ENCODE assay signal across 9 cellular contexts in the genomic region with DNA sequence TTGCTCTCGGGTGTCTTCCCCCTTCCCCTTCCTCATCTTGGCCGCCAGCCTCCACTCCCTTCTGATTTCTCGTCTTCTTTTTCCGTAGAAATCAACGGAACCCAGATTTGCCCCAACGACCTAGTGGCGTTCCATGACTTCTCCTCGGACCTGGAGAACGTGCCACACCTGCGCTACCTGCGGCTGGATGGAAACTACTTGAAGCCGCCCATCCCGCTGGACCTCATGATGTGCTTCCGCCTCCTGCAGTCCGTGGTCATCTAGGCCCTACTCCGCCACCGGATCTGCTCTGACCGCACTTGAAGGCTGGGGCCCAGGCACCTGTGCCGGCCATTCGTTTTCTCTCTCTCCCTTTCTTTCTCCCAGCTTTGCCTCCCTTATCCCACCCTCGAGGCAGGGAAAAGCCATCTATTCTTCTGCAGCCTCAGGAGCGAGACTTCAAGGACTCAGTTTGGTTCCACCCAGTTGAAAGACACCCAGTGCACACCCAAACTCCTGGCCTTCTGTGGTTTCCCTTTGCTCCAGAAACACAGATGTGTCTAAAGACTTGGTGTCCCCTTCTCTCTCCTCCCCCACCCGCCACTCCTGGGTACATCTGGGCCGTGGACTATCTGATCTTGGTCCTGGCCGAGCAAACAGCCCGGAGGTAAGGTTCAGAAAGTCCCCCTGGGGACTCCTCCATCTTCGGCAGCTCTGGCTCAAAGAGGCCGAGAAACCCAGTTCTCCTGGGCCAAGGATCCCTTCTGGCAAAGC. TPM values are rescaled to one million over a fixed set of nuclear protein-coding genes. Genes with fewer than 3 reads are reported as not detected.
DNase-seq lines count a peak whose midpoint lies in the region; ATAC-seq and TF ChIP-seq lines count a peak whose summit lies in the region.
"Had no signal": no experiment of that assay in that cellular context is flagged by ENCODE, and none has a peak within 500 bp of the region (broad histone marks: within the 10 kb centered on the region; RNA-seq: fewer than 3 reads in every experiment).

No MANE protein-coding gene starts in this region.

- no peak overlapping the region for H3K27ac Mint-ChIP-seq in dendritic cell treated with granulocyte-macrophage colony-stimulating factor and Interleukin-4, amounts not matched to agents 40 ng/mL and 50 ng/mL, for 4 days
- peak overlapping the region in 6 of 10 donors; percentile 31 to 89 (median 64) for H3K27ac Mint-ChIP-seq in naive thymus-derived CD8-positive, alpha-beta T cell

- TF ChIP-seq CTCF in A673 (conservative IDR thresholded peaks at IDR 0.05; ENCODE audit: low read depth, low read length) (no peak), MM.1S (IDR thresholded peaks at IDR 0.05; ENCODE audit: low read length) (no peak)

- peaks cover 7% of the 10 kb centered on the region for H3K27me3 Mint-ChIP-seq in dendritic cell treated with granulocyte-macrophage colony-stimulating factor and Interleukin-4, amounts not matched to agents 40 ng/mL and 50 ng/mL, for 4 days
- no peaks in the 10 kb centered on the region for H3K27me3 Mint-ChIP-seq in naive thymus-derived CD8-positive, alpha-beta T cell

- peak overlapping the region; percentile 91 for H2AFZ ChIP-seq in MM.1S (ENCODE audit: low read length)

- H3K4me3 ChIP-seq in A673 (ENCODE audit: low read depth, low read length, poor library complexity, severe bottlenecking) = peak overlapping the region; percentile 48
- H3K4me3 ChIP-seq in MM.1S (ENCODE audit: low read length) = peak overlapping the region; percentile 66

- peak overlapping the region; percentile 85 for H3K4me2 ChIP-seq in MM.1S (ENCODE audit: low read depth, low read length)

- no peak for ATAC-seq in naive thymus-derived CD8-positive, alpha-beta T cell

- H3K36me3 Mint-ChIP-seq in dendritic cell treated with granulocyte-macrophage colony-stimulating factor and Interleukin-4, amounts not matched to agents 40 ng/mL and 50 ng/mL, for 4 days (ENCODE audit: low read depth) = no peaks in the 10 kb centered on the region
- no peaks in the 10 kb centered on the region for H3K36me3 Mint-ChIP-seq in naive thymus-derived CD8-positive, alpha-beta T cell

- no peaks in the 10 kb centered on the region for H3K9me2 ChIP-seq in MM.1S (replicated peaks; ENCODE audit: insufficient read depth, low read length)

- H3K27ac ChIP-seq in A673 (ENCODE audit: low read depth, low read length, poor library complexity, severe bottlenecking) = peak overlapping the region; percentile 53
- H3K27ac ChIP-seq in MM.1S (ENCODE audit: low read length) = no peak overlapping the region

- BruUV-seq in A673 (replicated peaks; lab: Mats Ljungman, UMichigan) = no TSS peak

- POLR2A ChIA-PET in A673 (lab: Charles Lee; ENCODE audit: low non-redundant PET) = no interaction called here
- POLR2A ChIA-PET in naive thymus-derived CD8-positive, alpha-beta T cell (lab: Charles Lee) = interaction anchor here (1.0 kb wide), 1 partner anchor 220 kb away, joined by 4 read pairs; no protein-coding TSS in a partner anchor

- CTCF ChIA-PET in A673 (lab: Charles Lee) = interaction anchor here (1.9 kb wide), 1 partner anchor 219 kb away, joined by 8 read pairs; no protein-coding TSS in a partner anchor

- H3K4me3 Mint-ChIP-seq in dendritic cell treated with granulocyte-macrophage colony-stimulating factor and Interleukin-4, amounts not matched to agents 40 ng/mL and 50 ng/mL, for 4 days = peak overlapping the region; percentile 73
- peak overlapping the region; percentile 69 to 87 (median 77) for H3K4me3 Mint-ChIP-seq in naive thymus-derived CD8-positive, alpha-beta T cell

- H3K36me3 ChIP-seq in A673 (ENCODE audit: insufficient read depth, low read length, poor library complexity, severe bottlenecking) (no peaks in the 10 kb centered on the region), MM.1S (replicated peaks; ENCODE audit: insufficient read depth, low read length) (no peaks in the 10 kb centered on the region)

- H3K27me3 ChIP-seq in A673 (replicated peaks; ENCODE audit: insufficient read depth, low read depth, low read length, poor library complexity) (no peaks in the 10 kb centered on the region), MM.1S (replicated peaks; ENCODE audit: insufficient read depth, low read length) (no peaks in the 10 kb centered on the region)

- H3K4me1 ChIP-seq in A673 (ENCODE audit: insufficient read depth, low read length, poor library complexity, severe bottlenecking) (peaks cover 4% of the 10 kb centered on the region), MM.1S (ENCODE audit: low read length) (peaks cover 5% of the 10 kb centered on the region)

- H3K9ac ChIP-seq in MM.1S (ENCODE audit: low read length) = peak overlapping the region; percentile 55; the same call in 1 of the 2 replicates

- H3K9me3 Mint-ChIP-seq in dendritic cell treated with granulocyte-macrophage colony-stimulating factor and Interleukin-4, amounts not matched to agents 40 ng/mL and 50 ng/mL, for 4 days = no peaks in the 10 kb centered on the region
- H3K9me3 Mint-ChIP-seq in naive thymus-derived CD8-positive, alpha-beta T cell = no peaks in the 10 kb centered on the region

- intact Hi-C loops in A673 (cut with micrococcal nuclease; ENCODE audit: unreplicated experiment) = loop anchor here (1.0 kb wide), 2 partner anchors 146 to 213 kb away; no protein-coding TSS in a partner anchor
- intact Hi-C loops in dendritic cell treated with granulocyte-macrophage colony-stimulating factor and Interleukin-4, amounts not matched to agents 40 ng/mL and 50 ng/mL, for 4 days (cut with micrococcal nuclease) = loop anchor here (1.0 to 2.0 kb wide), 3 partner anchors 117 to 216 kb away; no protein-coding TSS in a partner anchor

- no peaks in the 10 kb centered on the region for H3F3A ChIP-seq in MM.1S (ENCODE audit: insufficient read depth, low read length)

- H3K9me3 ChIP-seq in A673 (ENCODE audit: low read depth, low read length, poor library complexity, severe bottlenecking) (no peaks in the 10 kb centered on the region), MM.1S (replicated peaks; ENCODE audit: insufficient read depth, low read length) (no peaks in the 10 kb centered on the region)

- H4K20me1 ChIP-seq in MM.1S (ENCODE audit: insufficient read depth, low read length) = no peaks in the 10 kb centered on the region

- no peaks in the 10 kb centered on the region for H3K79me2 ChIP-seq in MM.1S (ENCODE audit: low read length)

- peaks cover 18% of the 10 kb centered on the region for H3K4me1 Mint-ChIP-seq in dendritic cell treated with granulocyte-macrophage colony-stimulating factor and Interleukin-4, amounts not matched to agents 40 ng/mL and 50 ng/mL, for 4 days (ENCODE audit: low read depth)
- peaks cover 2 to 20% (median 11%) of the 10 kb centered on the region in 4 donors for H3K4me1 Mint-ChIP-seq in naive thymus-derived CD8-positive, alpha-beta T cell

- DNase-seq in A673 (ENCODE audit: low spot score) (no peak), MM.1S (no peak), mesenteric fat pad (ENCODE audit: low spot score) (no peak), NCI-H2171 (lab: John Stamatoyannopoulos, UW) (no peak), SW 1271 (lab: John Stamatoyannopoulos, UW) (no peak), mucosa of gallbladder (ENCODE audit: low spot score) (no peak)
- no peak for DNase-seq in naive thymus-derived CD8-positive, alpha-beta T cell

RNA-seq across cellular contexts. Expression of gene OPTC, which starts 7.2 kb away (rescaled TPM):
- total RNA-seq in A673 (2021) (not detected in 2 replicates), mesenteric fat pad (not detected), mucosa of gallbladder (not detected)
- not detected for total RNA-seq in naive thymus-derived CD8-positive, alpha-beta T cell
- polyA plus RNA-seq in naive thymus-derived CD8-positive, alpha-beta T cell = not detected
- total RNA-seq: left cardiac atrium had no signal

RNA-seq across cellular contexts. Expression of gene PRELP, which starts 11.2 kb away (rescaled TPM):
- total RNA-seq in A673 (2021) = not detected in 2 replicates
- total RNA-seq in naive thymus-derived CD8-positive, alpha-beta T cell = not detected
- not detected for polyA plus RNA-seq in naive thymus-derived CD8-positive, alpha-beta T cell
- total RNA-seq in mesenteric fat pad = 80.0 TPM
- total RNA-seq in mucosa of gallbladder = 72.1 TPM

Comparison
In these comparisons a context has a peak if more than half of its experiments do, and no peak if none do; other contexts are left out.
1. RNA of gene PRELP, which starts 11.2 kb away (total RNA-seq): 80.0 TPM in mesenteric fat pad (single experiment) and 72.1 TPM in mucosa of gallbladder (single experiment); not detected in A673 and not detected in naive thymus-derived CD8-positive, alpha-beta T cell; every median in the first group is over 10 times any median in the second.